Comparison of ENCODE assay signal across 1 cellular context in the genomic region with DNA sequence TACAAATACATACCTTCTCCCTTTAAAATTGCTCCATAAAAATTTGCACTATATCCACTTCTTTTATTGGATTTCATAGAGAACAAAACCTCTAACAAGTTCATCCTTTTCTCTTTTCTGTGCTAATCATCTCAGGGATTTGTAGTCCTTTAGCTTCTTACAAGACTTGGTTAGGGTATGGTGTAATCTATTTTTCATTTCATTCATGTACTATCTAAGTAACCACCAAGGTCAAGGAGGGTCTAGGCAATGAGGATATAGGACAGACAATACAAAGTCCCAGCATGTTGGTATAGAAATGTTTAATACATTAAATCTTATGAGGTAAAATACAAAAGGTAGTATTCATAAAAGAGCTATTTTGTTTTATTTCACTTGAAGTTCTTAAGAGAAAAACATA.
TF ChIP-seq lines count a peak whose summit lies in the region.

No MANE protein-coding gene starts in this region.

TF ChIP-seq in GM12878, 131 proteins besides CTCF, POLR2A, EP300 and RAD21:
- TF ChIP-seq USF1 (IDR thresholded peaks at IDR 0.05; ENCODE audit: borderline replicate concordance, extremely low read length, insufficient read depth, low read depth, low read length) = no peak
- no peak for TF ChIP-seq NR2F1 (conservative IDR thresholded peaks at IDR 0.05)
- TF ChIP-seq, protein P1, sequence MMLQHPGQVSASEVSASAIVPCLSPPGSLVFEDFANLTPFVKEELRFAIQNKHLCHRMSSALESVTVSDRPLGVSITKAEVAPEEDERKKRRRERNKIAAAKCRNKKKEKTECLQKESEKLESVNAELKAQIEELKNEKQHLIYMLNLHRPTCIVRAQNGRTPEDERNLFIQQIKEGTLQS (IDR thresholded peaks at IDR 0.05; ENCODE audit: borderline replicate concordance, extremely low read depth, low read depth, low read length) = no peak
- TF ChIP-seq EZH2 (IDR thresholded peaks at IDR 0.05; ENCODE audit: borderline replicate concordance, control insufficient read depth, low read depth, low read length) = no peak
- no peak for TF ChIP-seq YY1 (IDR thresholded peaks at IDR 0.05; ENCODE audit: low read depth, low read length)
- TF ChIP-seq, protein P2, sequence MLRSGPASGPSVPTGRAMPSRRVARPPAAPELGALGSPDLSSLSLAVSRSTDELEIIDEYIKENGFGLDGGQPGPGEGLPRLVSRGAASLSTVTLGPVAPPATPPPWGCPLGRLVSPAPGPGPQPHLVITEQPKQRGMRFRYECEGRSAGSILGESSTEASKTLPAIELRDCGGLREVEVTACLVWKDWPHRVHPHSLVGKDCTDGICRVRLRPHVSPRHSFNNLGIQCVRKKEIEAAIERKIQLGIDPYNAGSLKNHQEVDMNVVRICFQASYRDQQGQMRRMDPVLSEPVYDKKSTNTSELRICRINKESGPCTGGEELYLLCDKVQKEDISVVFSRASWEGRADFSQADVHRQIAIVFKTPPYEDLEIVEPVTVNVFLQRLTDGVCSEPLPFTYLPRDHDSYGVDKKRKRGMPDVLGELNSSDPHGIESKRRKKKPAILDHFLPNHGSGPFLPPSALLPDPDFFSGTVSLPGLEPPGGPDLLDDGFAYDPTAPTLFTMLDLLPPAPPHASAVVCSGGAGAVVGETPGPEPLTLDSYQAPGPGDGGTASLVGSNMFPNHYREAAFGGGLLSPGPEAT (IDR thresholded peaks at IDR 0.05; ENCODE audit: low read depth) = no peak
- TF ChIP-seq GABPA (IDR thresholded peaks at IDR 0.05; ENCODE audit: low read depth) = no peak
- TF ChIP-seq PML (IDR thresholded peaks at IDR 0.05; ENCODE audit: low read length) = no peak
